In the genomic region with DNA sequence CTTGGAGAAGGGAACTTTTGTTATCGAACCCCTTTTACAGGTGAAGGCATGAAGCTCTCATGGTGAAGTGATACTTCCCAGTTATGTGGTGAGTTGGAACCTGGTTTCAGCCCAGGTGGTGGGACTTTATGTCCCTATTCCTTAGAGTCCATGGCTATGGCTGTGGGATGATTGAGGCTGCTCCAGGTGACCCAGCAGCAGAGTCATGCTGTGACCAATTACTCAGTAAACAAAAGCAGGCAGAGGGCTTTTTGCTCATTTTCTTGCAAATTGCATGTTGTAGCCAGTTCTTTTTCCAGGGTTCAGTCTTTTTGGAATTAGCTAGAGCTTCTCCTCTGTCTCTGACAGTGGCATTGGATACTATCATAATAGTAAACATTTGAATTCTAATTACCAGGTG, we compare ENCODE assay signal across 1 cellular context.
TF ChIP-seq lines count a peak whose summit lies in the region.

No MANE protein-coding gene starts in this region.

TF ChIP-seq in WTC11, 78 proteins besides CTCF, POLR2A, EP300 and RAD21 (continued from another document):
- TF ChIP-seq, protein P1, sequence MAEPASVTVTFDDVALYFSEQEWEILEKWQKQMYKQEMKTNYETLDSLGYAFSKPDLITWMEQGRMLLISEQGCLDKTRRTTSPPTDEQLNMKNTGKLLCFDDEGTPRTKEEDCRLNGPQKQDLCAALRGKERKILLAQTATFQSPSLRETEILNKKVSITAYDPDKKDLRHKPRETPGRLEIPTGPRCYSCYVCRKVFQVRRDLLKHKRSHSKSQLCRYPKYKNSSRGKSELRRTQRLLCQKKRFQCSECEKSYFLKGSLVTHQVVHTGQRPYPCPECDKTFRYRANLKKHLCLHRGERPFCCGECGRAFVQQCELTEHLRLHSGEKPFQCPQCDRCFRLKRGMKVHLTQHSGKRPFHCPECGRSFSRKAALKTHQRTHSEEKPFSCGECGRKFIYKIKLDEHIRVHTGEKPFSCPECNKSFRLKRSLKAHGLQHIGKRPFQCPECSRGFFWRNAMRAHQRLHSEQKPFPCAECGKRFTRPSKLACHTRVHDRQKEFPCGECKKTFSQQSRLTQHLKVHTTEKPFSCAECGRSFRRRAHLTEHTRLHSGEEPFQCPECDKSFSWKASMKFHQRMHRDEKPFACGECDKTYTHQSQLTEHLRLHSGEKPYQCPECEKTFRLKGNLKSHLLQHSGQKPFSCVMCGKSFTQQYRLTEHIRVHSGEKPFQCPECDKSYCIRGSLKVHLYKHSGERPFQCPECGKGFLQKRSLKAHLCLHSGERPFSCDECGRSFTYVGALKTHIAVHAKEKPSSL (CRISPR knock-in tag; conservative IDR thresholded peaks at IDR 0.05), result no peak
- TF ChIP-seq, protein P2, sequence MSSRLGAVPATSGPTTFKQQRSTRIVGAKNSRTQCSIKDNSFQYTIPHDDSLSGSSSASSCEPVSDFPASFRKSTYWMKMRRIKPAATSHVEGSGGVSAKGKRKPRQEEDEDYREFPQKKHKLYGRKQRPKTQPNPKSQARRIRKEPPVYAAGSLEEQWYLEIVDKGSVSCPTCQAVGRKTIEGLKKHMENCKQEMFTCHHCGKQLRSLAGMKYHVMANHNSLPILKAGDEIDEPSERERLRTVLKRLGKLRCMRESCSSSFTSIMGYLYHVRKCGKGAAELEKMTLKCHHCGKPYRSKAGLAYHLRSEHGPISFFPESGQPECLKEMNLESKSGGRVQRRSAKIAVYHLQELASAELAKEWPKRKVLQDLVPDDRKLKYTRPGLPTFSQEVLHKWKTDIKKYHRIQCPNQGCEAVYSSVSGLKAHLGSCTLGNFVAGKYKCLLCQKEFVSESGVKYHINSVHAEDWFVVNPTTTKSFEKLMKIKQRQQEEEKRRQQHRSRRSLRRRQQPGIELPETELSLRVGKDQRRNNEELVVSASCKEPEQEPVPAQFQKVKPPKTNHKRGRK (CRISPR knock-in tag; IDR thresholded peaks at IDR 0.05; ENCODE audit: borderline replicate concordance), result no peak
- no peak for TF ChIP-seq ESRRA (CRISPR knock-in tag; IDR thresholded peaks at IDR 0.05; ENCODE audit: borderline replicate concordance)
- TF ChIP-seq E2F1 (CRISPR knock-in tag; IDR thresholded peaks at IDR 0.05), result no peak
- TF ChIP-seq ZNF263 (CRISPR knock-in tag; IDR thresholded peaks at IDR 0.05; ENCODE audit: low read depth), result no peak
- no peak for TF ChIP-seq TEAD4 (CRISPR knock-in tag; IDR thresholded peaks at IDR 0.05)
- TF ChIP-seq, protein P3, sequence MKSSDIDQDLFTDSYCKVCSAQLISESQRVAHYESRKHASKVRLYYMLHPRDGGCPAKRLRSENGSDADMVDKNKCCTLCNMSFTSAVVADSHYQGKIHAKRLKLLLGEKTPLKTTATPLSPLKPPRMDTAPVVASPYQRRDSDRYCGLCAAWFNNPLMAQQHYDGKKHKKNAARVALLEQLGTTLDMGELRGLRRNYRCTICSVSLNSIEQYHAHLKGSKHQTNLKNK (CRISPR knock-in tag; IDR thresholded peaks at IDR 0.05), result no peak
- no peak for TF ChIP-seq SMAD3 (CRISPR knock-in tag; IDR thresholded peaks at IDR 0.05; ENCODE audit: borderline replicate concordance)
